8 cellular contexts compared by ENCODE assay signal in the genomic region with DNA sequence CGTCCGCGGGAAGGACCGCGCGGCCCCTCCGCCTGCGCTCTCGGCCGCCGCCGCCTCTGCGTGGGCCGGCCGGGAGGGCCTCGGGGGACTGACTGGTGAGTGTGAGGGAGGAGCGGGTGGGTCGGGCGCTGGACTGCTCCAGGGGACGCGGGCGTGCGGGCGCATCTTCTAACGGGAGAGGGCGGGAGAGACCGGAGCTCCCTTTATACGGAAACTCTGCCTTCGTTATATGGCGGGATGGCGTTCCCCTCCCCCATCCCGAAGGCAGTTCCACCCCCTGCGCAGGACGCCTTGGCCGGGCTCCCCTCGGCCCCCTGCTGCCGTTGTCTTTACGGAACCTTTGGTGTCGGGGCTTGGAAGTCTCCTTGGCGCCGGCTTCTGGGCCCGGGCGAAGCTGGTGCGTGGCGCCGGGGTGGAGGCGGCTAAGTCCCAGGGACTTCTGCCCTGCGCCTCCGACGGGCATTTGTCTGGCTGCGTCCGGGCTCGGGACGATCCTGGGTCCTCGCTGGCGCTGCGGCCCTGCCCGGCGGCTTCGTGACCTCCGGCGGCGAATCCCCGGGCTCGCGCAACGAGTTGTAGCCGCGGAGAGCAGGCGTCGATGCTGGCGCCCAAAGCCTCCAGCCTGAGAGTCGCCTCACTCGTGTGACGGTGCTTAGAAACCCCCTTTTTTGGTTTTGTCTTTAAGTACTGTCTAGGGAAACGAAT. TPM values are rescaled to one million over a fixed set of nuclear protein-coding genes. Genes with fewer than 3 reads are reported as not detected.
DNase-seq lines count a peak whose midpoint lies in the region; ATAC-seq and TF ChIP-seq lines count a peak whose summit lies in the region.

No MANE protein-coding gene starts in this region.

- TF ChIP-seq CTCF in CD8-positive, alpha-beta T cell (IDR thresholded peaks at IDR 0.05), result no peak
- TF ChIP-seq CTCF in OCI-LY1 (IDR thresholded peaks at IDR 0.05; ENCODE audit: low read length), result peak; percentile 18; the same call in 1 of the 2 replicates

- H3F3A ChIP-seq in OCI-LY1 (ENCODE audit: insufficient read depth, low read length), result no peaks in the 10 kb centered on the region

- no peak overlapping the region for H2AFZ ChIP-seq in OCI-LY1 (ENCODE audit: low read length)

- no peaks in the 10 kb centered on the region for H3K9me3 Mint-ChIP-seq in CD8-positive, alpha-beta T cell
- no peaks in the 10 kb centered on the region for H3K9me3 Mint-ChIP-seq in activated T-cell treated with anti-CD3 and anti-CD28 coated beads, Interleukin-2, amount 50 U/mL, for 24 hours
- H3K9me3 Mint-ChIP-seq in stimulated activated effector memory CD8-positive, alpha-beta T cell treated with anti-CD3 and anti-CD28 coated beads, Interleukin-12 subunit alpha, Interleukin-12 subunit beta, amount 100 ng/mL, for 72 hours, result no peaks in the 10 kb centered on the region

- H3K36me3 Mint-ChIP-seq in CD8-positive, alpha-beta T cell, result peaks cover 23% of the 10 kb centered on the region
- H3K36me3 Mint-ChIP-seq in activated T-cell treated with anti-CD3 and anti-CD28 coated beads, Interleukin-2, amount 50 U/mL, for 24 hours (ENCODE audit: low read depth), result peaks cover 44% of the 10 kb centered on the region
- peaks cover 49% of the 10 kb centered on the region for H3K36me3 Mint-ChIP-seq in stimulated activated effector memory CD8-positive, alpha-beta T cell treated with anti-CD3 and anti-CD28 coated beads, Interleukin-12 subunit alpha, Interleukin-12 subunit beta, amount 100 ng/mL, for 72 hours

- H3K4me1 ChIP-seq in CD8-positive, alpha-beta T cell (ENCODE audit: insufficient read depth, low read length), result peaks cover 24% of the 10 kb centered on the region
- H3K4me1 ChIP-seq in OCI-LY1 (ENCODE audit: insufficient read depth, low read length, severe bottlenecking) (peaks cover 33% of the 10 kb centered on the region), muscle layer of colon (ENCODE audit: insufficient read depth, low read length) (peaks cover 16% of the 10 kb centered on the region)

- peak; percentile 20 to 77 (median 55) for DNase-seq in CD8-positive, alpha-beta T cell
- DNase-seq in activated T-cell treated with anti-CD3 and anti-CD28 coated beads, Interleukin-2, amount 50 U/mL, for 24 hours, result peak; percentile 81
- DNase-seq in stimulated activated effector memory CD8-positive, alpha-beta T cell treated with anti-CD3 and anti-CD28 coated beads, Interleukin-12 subunit alpha, Interleukin-12 subunit beta, amount 100 ng/mL, for 72 hours (ENCODE audit: low spot score in 2 of 2), result peak; percentile 58 to 84

- peak overlapping the region; percentile 96 for H3K27ac Mint-ChIP-seq in CD8-positive, alpha-beta T cell
- peak overlapping the region; percentile 91 for H3K27ac Mint-ChIP-seq in activated T-cell treated with anti-CD3 and anti-CD28 coated beads, Interleukin-2, amount 50 U/mL, for 24 hours
- peak overlapping the region; percentile 91 for H3K27ac Mint-ChIP-seq in stimulated activated effector memory CD8-positive, alpha-beta T cell treated with anti-CD3 and anti-CD28 coated beads, Interleukin-12 subunit alpha, Interleukin-12 subunit beta, amount 100 ng/mL, for 72 hours

- CTCF ChIA-PET in CD8-positive, alpha-beta T cell (lab: Charles Lee), result interaction anchor here (0.6 to 1.7 kb wide), 6 partner anchors 14 to 326 kb away, joined by 3 to 9 read pairs (median 4); a partner anchor contains a TSS

- peak overlapping the region; percentile 89 for H3K4me2 ChIP-seq in OCI-LY1 (ENCODE audit: low read length)

- peaks cover 35% of the 10 kb centered on the region for H3K4me1 Mint-ChIP-seq in CD8-positive, alpha-beta T cell (ENCODE audit: low read depth)
- peaks cover 32% of the 10 kb centered on the region for H3K4me1 Mint-ChIP-seq in activated T-cell treated with anti-CD3 and anti-CD28 coated beads, Interleukin-2, amount 50 U/mL, for 24 hours (ENCODE audit: low read depth)
- H3K4me1 Mint-ChIP-seq in stimulated activated effector memory CD8-positive, alpha-beta T cell treated with anti-CD3 and anti-CD28 coated beads, Interleukin-12 subunit alpha, Interleukin-12 subunit beta, amount 100 ng/mL, for 72 hours, result peaks cover 35% of the 10 kb centered on the region

- no peaks in the 10 kb centered on the region for H3K27me3 ChIP-seq in CD8-positive, alpha-beta T cell (ENCODE audit: insufficient read depth, low read length)
- H3K27me3 ChIP-seq in OCI-LY1 (ENCODE audit: insufficient read depth, low read length) (no peaks in the 10 kb centered on the region), muscle layer of colon (ENCODE audit: control insufficient read depth in 1 of 2, insufficient read depth in 2 of 2, low read length in 2 of 2) (no peaks in the 10 kb centered on the region)

- no peaks in the 10 kb centered on the region for H3K9me3 ChIP-seq in CD8-positive, alpha-beta T cell (ENCODE audit: low read length)
- no peaks in the 10 kb centered on the region for H3K9me3 ChIP-seq in OCI-LY1 (ENCODE audit: low read length)
- H3K9me3 ChIP-seq in muscle layer of colon (ENCODE audit: low read length), result no peaks in the 10 kb centered on the region

- H3K79me2 ChIP-seq in OCI-LY1 (ENCODE audit: insufficient read depth, low read length), result peaks cover 50% of the 10 kb centered on the region

- no peaks in the 10 kb centered on the region for H3K36me3 ChIP-seq in CD8-positive, alpha-beta T cell (ENCODE audit: insufficient read depth, low read length)
- H3K36me3 ChIP-seq in OCI-LY1 (ENCODE audit: insufficient read depth, low read length) (peaks cover 34% of the 10 kb centered on the region), muscle layer of colon (ENCODE audit: insufficient read depth, low read length) (peaks cover 8% of the 10 kb centered on the region)

- POLR2A ChIA-PET in CD8-positive, alpha-beta T cell (lab: Charles Lee), result interaction anchor here (0.8 to 2.3 kb wide), 7 partner anchors 16 to 307 kb away, joined by 3 to 18 read pairs (median 4); a partner anchor contains a TSS

- no peaks in the 10 kb centered on the region for H4K20me1 ChIP-seq in OCI-LY1 (ENCODE audit: insufficient read depth, low read length)

- intact Hi-C loops in CD8-positive, alpha-beta T cell (cut with DNase I, micrococcal nuclease), result loop anchor here (1.0 to 10.0 kb wide), 11 partner anchors 24 to 1591 kb away; a partner anchor contains a TSS

- no peaks in the 10 kb centered on the region for H3K27me3 Mint-ChIP-seq in CD8-positive, alpha-beta T cell (ENCODE audit: low read depth)
- no peaks in the 10 kb centered on the region for H3K27me3 Mint-ChIP-seq in activated T-cell treated with anti-CD3 and anti-CD28 coated beads, Interleukin-2, amount 50 U/mL, for 24 hours

- H3K27ac ChIP-seq in CD8-positive, alpha-beta T cell (ENCODE audit: low read depth, low read length), result peak overlapping the region; percentile 83
- peak overlapping the region; percentile 60 for H3K27ac ChIP-seq in OCI-LY1 (ENCODE audit: low read depth, low read length, poor library complexity, severe bottlenecking)
- H3K27ac ChIP-seq in muscle layer of colon (ENCODE audit: low read depth, low read length), result peak overlapping the region; percentile 88

- peak overlapping the region; percentile 84 for H3K4me3 Mint-ChIP-seq in CD8-positive, alpha-beta T cell
- peak overlapping the region; percentile 90 for H3K4me3 Mint-ChIP-seq in activated T-cell treated with anti-CD3 and anti-CD28 coated beads, Interleukin-2, amount 50 U/mL, for 24 hours
- peak overlapping the region; percentile 78 for H3K4me3 Mint-ChIP-seq in stimulated activated effector memory CD8-positive, alpha-beta T cell treated with anti-CD3 and anti-CD28 coated beads, Interleukin-12 subunit alpha, Interleukin-12 subunit beta, amount 100 ng/mL, for 72 hours

- peak; percentile 43 for ATAC-seq in CD8-positive, alpha-beta T cell
- peak; percentile 44 for ATAC-seq in GM19455 (IDR thresholded peaks at IDR 0.05; ENCODE audit: unreplicated experiment)
- ATAC-seq in HG03558 (IDR thresholded peaks at IDR 0.05; ENCODE audit: extremely low read depth, unreplicated experiment), result peak; percentile 7
- ATAC-seq in esophagus mucosa, result peak; percentile 67
- peak; percentile 69 for ATAC-seq in stimulated activated effector memory CD8-positive, alpha-beta T cell treated with anti-CD3 and anti-CD28 coated beads, Interleukin-12 subunit alpha, Interleukin-12 subunit beta, amount 100 ng/mL, for 72 hours

- H3K9ac ChIP-seq in OCI-LY1 (ENCODE audit: low read length) (peak overlapping the region; percentile 94), muscle layer of colon (ENCODE audit: low read length) (peak overlapping the region; percentile 74)

- no peaks in the 10 kb centered on the region for H3K9me2 ChIP-seq in OCI-LY1 (ENCODE audit: low read depth, low read length)

- H3K4me3 ChIP-seq in CD8-positive, alpha-beta T cell (ENCODE audit: low read depth, low read length), result peak overlapping the region; percentile 84
- peak overlapping the region; percentile 93 for H3K4me3 ChIP-seq in OCI-LY1 (ENCODE audit: low read depth, low read length, poor library complexity, severe bottlenecking)
- H3K4me3 ChIP-seq in muscle layer of colon (ENCODE audit: low read depth in 1 of 2, low read length in 2 of 2), result peak overlapping the region; percentile 65 to 88

RNA-seq across cellular contexts. Expression of a gene that starts 0.5 kb away (rescaled TPM):
- total RNA-seq in CD8-positive, alpha-beta T cell, result 100 to 1,000 TPM; 103 to 112 TPM
- total RNA-seq in esophagus mucosa, result 14.1 TPM

RNA-seq across cellular contexts. Expression of a gene that starts 24.2 kb away (rescaled TPM):
- 10 to 100 TPM; 21.9 to 26.7 TPM for total RNA-seq in CD8-positive, alpha-beta T cell
- total RNA-seq in esophagus mucosa, result 42.0 TPM

Comparison
In these comparisons a context has a peak if more than half of its experiments do, and no peak if none do; other contexts are left out.
1. Peak in every context shown above with its lines: DNase-seq, ATAC-seq, H3K4me3 ChIP-seq and H3K27ac ChIP-seq.
2. ATAC-seq: peak in every context shown above with its lines; median percentile 69 in stimulated activated effector memory CD8-positive, alpha-beta T cell treated with anti-CD3 and anti-CD28 coated beads, Interleukin-12 subunit alpha, Interleukin-12 subunit beta, amount 100 ng/mL, for 72 hours; 67 in esophagus mucosa; 44 in GM19455; 43 in CD8-positive, alpha-beta T cell; 7 in HG03558.